ENCODE assay signal across 16 cellular contexts in the genomic region with DNA sequence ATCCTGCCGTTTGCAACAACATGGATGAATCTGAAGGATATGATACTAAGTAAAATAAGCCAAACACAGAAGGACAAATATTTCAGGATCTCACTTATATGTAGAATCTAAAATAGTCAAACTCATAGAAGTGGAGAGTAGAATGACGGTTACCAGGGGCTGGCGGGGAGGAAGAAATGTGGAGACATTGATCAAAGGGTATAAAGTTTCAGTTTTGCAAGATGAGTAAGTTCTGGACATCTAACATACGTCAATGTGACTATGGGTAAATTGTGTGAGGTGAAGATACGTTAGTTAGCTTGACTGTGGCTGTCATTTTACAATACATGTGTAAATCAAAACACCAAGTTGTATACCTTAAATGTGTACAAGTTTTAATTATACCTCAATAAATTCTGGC.
DNase-seq lines count a peak whose midpoint lies in the region; ATAC-seq and TF ChIP-seq lines count a peak whose summit lies in the region.
"Had no signal": no experiment of that assay in that cellular context is flagged by ENCODE, and none has a peak within 500 bp of the region (broad histone marks: within the 10 kb centered on the region; RNA-seq: fewer than 3 reads in every experiment).

No MANE protein-coding gene starts in this region.

- no peak overlapping the region for H3K4me3 ChIP-seq in CD8-positive, alpha-beta T cell (ENCODE audit: low read depth, low read length)
- H3K4me3 ChIP-seq: gastroesophageal sphincter had no signal

- no peaks in the 10 kb centered on the region for H3K9me3 Mint-ChIP-seq in activated T-cell treated with anti-CD3 and anti-CD28 coated beads, Interleukin-2, amount 50 U/mL, for 24 hours
- H3K9me3 Mint-ChIP-seq in CD8-positive, alpha-beta T cell, result no peaks in the 10 kb centered on the region
- H3K9me3 Mint-ChIP-seq in activated CD4-positive, alpha-beta memory T cell treated with anti-CD3 and anti-CD28 coated beads for 36 hours, result peaks cover 5% of the 10 kb centered on the region
- peaks cover 8% of the 10 kb centered on the region for H3K9me3 Mint-ChIP-seq in osteocyte (ENCODE audit: unreplicated experiment)

- intact Hi-C loops in CD8-positive, alpha-beta T cell (cut with DNase I, micrococcal nuclease), result loop anchor here in 1 of 2 experiments (10.0 kb wide), 1 partner anchor 47 kb away; no protein-coding TSS in a partner anchor
- intact Hi-C loops in activated CD4-positive, alpha-beta memory T cell treated with anti-CD3 and anti-CD28 coated beads for 36 hours (cut with micrococcal nuclease), result loop anchor here (1.0 to 5.0 kb wide), 11 partner anchors 26 to 1711 kb away; a partner anchor contains a TSS

- no peaks in the 10 kb centered on the region for H3K27me3 ChIP-seq in CD8-positive, alpha-beta T cell (ENCODE audit: insufficient read depth, low read length)
- H3K27me3 ChIP-seq: gastroesophageal sphincter, neutrophil had no signal

- TF ChIP-seq CTCF in CD8-positive, alpha-beta T cell (IDR thresholded peaks at IDR 0.05), result no peak
- no peak for TF ChIP-seq CTCF in osteocyte (IDR thresholded peaks at IDR 0.05)

- H3K36me3 ChIP-seq in CD8-positive, alpha-beta T cell (ENCODE audit: insufficient read depth, low read length), result no peaks in the 10 kb centered on the region
- H3K36me3 ChIP-seq: gastroesophageal sphincter, neutrophil had no signal

- no peaks in the 10 kb centered on the region for H3K9me3 ChIP-seq in CD8-positive, alpha-beta T cell (ENCODE audit: low read length)
- H3K9me3 ChIP-seq: neutrophil had no signal

- no peak overlapping the region for H3K4me3 Mint-ChIP-seq in activated T-cell treated with anti-CD3 and anti-CD28 coated beads, Interleukin-2, amount 50 U/mL, for 24 hours
- H3K4me3 Mint-ChIP-seq in CD8-positive, alpha-beta T cell, result no peak overlapping the region
- no peak overlapping the region for H3K4me3 Mint-ChIP-seq in activated CD4-positive, alpha-beta memory T cell treated with anti-CD3 and anti-CD28 coated beads for 36 hours
- H3K4me3 Mint-ChIP-seq in osteocyte (ENCODE audit: unreplicated experiment), result no peak overlapping the region

- no peaks in the 10 kb centered on the region for H3K4me1 ChIP-seq in CD8-positive, alpha-beta T cell (ENCODE audit: insufficient read depth, low read length)

- peaks cover 33% of the 10 kb centered on the region for H3K4me1 Mint-ChIP-seq in activated T-cell treated with anti-CD3 and anti-CD28 coated beads, Interleukin-2, amount 50 U/mL, for 24 hours (ENCODE audit: low read depth)
- H3K4me1 Mint-ChIP-seq in CD8-positive, alpha-beta T cell (ENCODE audit: low read depth), result peaks cover 9% of the 10 kb centered on the region
- H3K4me1 Mint-ChIP-seq in activated CD4-positive, alpha-beta memory T cell treated with anti-CD3 and anti-CD28 coated beads for 36 hours (ENCODE audit: low read depth), result peaks cover 34% of the 10 kb centered on the region
- H3K4me1 Mint-ChIP-seq in osteocyte (ENCODE audit: unreplicated experiment), result peaks cover 43% of the 10 kb centered on the region

- peaks cover 3% of the 10 kb centered on the region for H3K27me3 Mint-ChIP-seq in activated T-cell treated with anti-CD3 and anti-CD28 coated beads, Interleukin-2, amount 50 U/mL, for 24 hours
- H3K27me3 Mint-ChIP-seq in CD8-positive, alpha-beta T cell (ENCODE audit: low read depth), result peaks cover 2% of the 10 kb centered on the region
- H3K27me3 Mint-ChIP-seq in activated CD4-positive, alpha-beta memory T cell treated with anti-CD3 and anti-CD28 coated beads for 36 hours, result peaks cover 3% of the 10 kb centered on the region
- H3K27me3 Mint-ChIP-seq in osteocyte (ENCODE audit: unreplicated experiment), result no peaks in the 10 kb centered on the region

- CTCF ChIA-PET in CD8-positive, alpha-beta T cell (lab: Charles Lee), result interaction anchor here (0.7 kb wide), 1 partner anchor 11 kb away, joined by 3 read pairs; no protein-coding TSS in a partner anchor
- CTCF ChIA-PET in activated CD4-positive, alpha-beta memory T cell treated with anti-CD3 and anti-CD28 coated beads for 36 hours (lab: Charles Lee), result interaction anchor here (0.9 to 1.0 kb wide), 2 partner anchors 26 to 127 kb away, joined by 3 to 4 read pairs; no protein-coding TSS in a partner anchor

- ATAC-seq in CD8-positive, alpha-beta T cell, result peak; percentile 44
- ATAC-seq in HG03457 (IDR thresholded peaks at IDR 0.05; ENCODE audit: unreplicated experiment), result no peak

- H3K27ac Mint-ChIP-seq in activated T-cell treated with anti-CD3 and anti-CD28 coated beads, Interleukin-2, amount 50 U/mL, for 24 hours, result peak overlapping the region; percentile 77
- no peak overlapping the region for H3K27ac Mint-ChIP-seq in CD8-positive, alpha-beta T cell
- peak overlapping the region; percentile 75 for H3K27ac Mint-ChIP-seq in activated CD4-positive, alpha-beta memory T cell treated with anti-CD3 and anti-CD28 coated beads for 36 hours
- peak overlapping the region; percentile 29 for H3K27ac Mint-ChIP-seq in osteocyte (ENCODE audit: unreplicated experiment)
- H3K27ac Mint-ChIP-seq: T-cell had no signal

- POLR2A ChIA-PET in CD8-positive, alpha-beta T cell (lab: Charles Lee), result interaction anchor here (0.8 kb wide), 1 partner anchor 9 kb away, joined by 4 read pairs; no protein-coding TSS in a partner anchor
- POLR2A ChIA-PET in activated CD4-positive, alpha-beta memory T cell treated with anti-CD3 and anti-CD28 coated beads for 36 hours (lab: Charles Lee), result interaction anchor here (0.7 to 1.3 kb wide), 3 partner anchors 41 to 198 kb away, joined by 3 to 5 read pairs (median 3); no protein-coding TSS in a partner anchor

- no peak overlapping the region for H3K27ac ChIP-seq in CD8-positive, alpha-beta T cell (ENCODE audit: low read depth, low read length)
- no peak overlapping the region for H3K27ac ChIP-seq in substantia nigra (ENCODE audit: low read depth, low read length, poor library complexity, severe bottlenecking)
- H3K27ac ChIP-seq: gastroesophageal sphincter, neutrophil had no signal

- no peaks in the 10 kb centered on the region for H3K36me3 Mint-ChIP-seq in activated T-cell treated with anti-CD3 and anti-CD28 coated beads, Interleukin-2, amount 50 U/mL, for 24 hours (ENCODE audit: low read depth)
- H3K36me3 Mint-ChIP-seq in CD8-positive, alpha-beta T cell, result no peaks in the 10 kb centered on the region
- H3K36me3 Mint-ChIP-seq in activated CD4-positive, alpha-beta memory T cell treated with anti-CD3 and anti-CD28 coated beads for 36 hours, result peaks cover 10% of the 10 kb centered on the region
- H3K36me3 Mint-ChIP-seq in osteocyte (ENCODE audit: unreplicated experiment), result no peaks in the 10 kb centered on the region

- DNase-seq in activated T-cell treated with anti-CD3 and anti-CD28 coated beads, Interleukin-2, amount 50 U/mL, for 24 hours, result no peak
- no peak for DNase-seq in activated T-cell treated with anti-CD3 and anti-CD28 coated beads, Interleukin-2, amount 50 U/mL, for 1 hour
- DNase-seq in CD8-positive, alpha-beta T cell, result no peak
- DNase-seq in activated CD4-positive, alpha-beta memory T cell treated with anti-CD3 and anti-CD28 coated beads for 36 hours, result peak; percentile 70
- no peak for DNase-seq in osteocyte (ENCODE audit: extremely low spot score, unreplicated experiment)
- no peak for DNase-seq in NCI-H2227 treated with DMSO at 0.1 percent for 48 hours (lab: John Stamatoyannopoulos, UW)
- DNase-seq in substantia nigra (lab: John Stamatoyannopoulos, UW), result no peak
- DNase-seq: ACHN, Caco-2, cortex of kidney, HCEC 1CT, NCI-H1436 treated with DMSO at 0.1 percent for 48 hours, T-cell had no signal
